ENCODE assay signal across 10 cellular contexts in the genomic region with DNA sequence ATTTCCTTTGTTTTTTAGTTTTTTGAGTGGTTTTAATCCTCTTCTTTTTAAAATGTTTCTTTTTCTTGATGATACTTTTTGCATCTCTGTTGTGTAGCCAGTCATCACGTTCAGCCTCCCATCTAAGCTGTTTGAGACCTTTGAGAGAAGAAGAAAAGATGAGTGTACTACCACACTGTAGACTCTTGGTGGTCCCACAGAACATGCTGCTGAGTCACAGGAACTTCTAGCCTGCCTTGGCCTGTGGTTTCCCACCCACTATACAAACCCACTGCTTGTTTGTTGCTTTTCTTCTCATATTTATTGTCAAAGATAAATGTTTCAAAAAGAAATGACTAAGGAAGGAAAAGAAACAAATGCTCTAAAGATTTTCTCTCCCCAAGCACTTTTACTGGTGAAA.
DNase-seq lines count a peak whose midpoint lies in the region; ATAC-seq lines count a peak whose summit lies in the region.
"Had no signal": no experiment of that assay in that cellular context is flagged by ENCODE, and none has a peak within 500 bp of the region (broad histone marks: within the 10 kb centered on the region; RNA-seq: fewer than 3 reads in every experiment).

No MANE protein-coding gene starts in this region.

- ATAC-seq in GM18909 (IDR thresholded peaks at IDR 0.05; ENCODE audit: poor library complexity, unreplicated experiment) (no peak), GM19023 (IDR thresholded peaks at IDR 0.05; ENCODE audit: unreplicated experiment) (no peak)

- peak; percentile 38 to 51 for DNase-seq in activated CD8-positive, alpha-beta memory T cell treated with anti-CD3 and anti-CD28 coated beads for 4 hours (ENCODE audit: low read depth in 2 of 2)
- DNase-seq in activated CD8-positive, alpha-beta memory T cell treated with anti-CD3 and anti-CD28 coated beads, Interleukin-2, amount 50 U/mL, for 48 hours: no peak
- DNase-seq in SIG-M5 (lab: John Stamatoyannopoulos, UW): peak; percentile 17
- DNase-seq in amniotic epithelial cell (ENCODE audit: low read depth): peak; percentile 69
- peak; percentile 20 for DNase-seq in stimulated activated CD8-positive, alpha-beta memory T cell treated with anti-CD3 and anti-CD28 coated beads, Interleukin-4, amount 100 ng/mL, for 24 hours (ENCODE audit: low read depth)
- no peak for DNase-seq in OCI-M2 (lab: John Stamatoyannopoulos, UW; ENCODE audit: unreplicated experiment)
- DNase-seq: NCI-H1105 treated with DMSO at 0.1 percent for 48 hours, nucleus accumbens had no signal

Comparison
In these comparisons a context has a peak if more than half of its experiments do, and no peak if none do; other contexts are left out.
1. DNase-seq: peak in activated CD8-positive, alpha-beta memory T cell treated with anti-CD3 and anti-CD28 coated beads for 4 hours (2 of 2), SIG-M5 (single experiment), amniotic epithelial cell (single experiment) and stimulated activated CD8-positive, alpha-beta memory T cell treated with anti-CD3 and anti-CD28 coated beads, Interleukin-4, amount 100 ng/mL, for 24 hours (single experiment); none in activated CD8-positive, alpha-beta memory T cell treated with anti-CD3 and anti-CD28 coated beads, Interleukin-2, amount 50 U/mL, for 48 hours (single experiment) and OCI-M2 (single experiment).